ENCODE assay signal across 12 cellular contexts in genomic region chr3:45592405-45592804, GRCh38. TPM values are rescaled to one million over a fixed set of nuclear protein-coding genes. Genes with fewer than 3 reads are reported as not detected.
A peak's percentile ranks its signal among the peaks of the same experiment; 100 is the strongest.
DNase-seq lines count a peak whose midpoint lies in the region; ATAC-seq and TF ChIP-seq lines count a peak whose summit lies in the region.
"Had no signal": no experiment of that assay in that cellular context is flagged by ENCODE, and none has a peak within 500 bp of the region (broad histone marks: within the 10 kb centered on the region; RNA-seq: fewer than 3 reads in every experiment).

No MANE protein-coding gene starts in this region.

- CTCF ChIA-PET in CD8-positive, alpha-beta memory T cell (lab: Charles Lee) = interaction anchor here (1.1 to 1.6 kb wide), 5 partner anchors 64 to 82 kb away, joined by 3 to 10 read pairs (median 3); no protein-coding TSS in a partner anchor
- CTCF ChIA-PET in activated CD8-positive, alpha-beta memory T cell treated with anti-CD3 and anti-CD28 coated beads, Interleukin-2, amount 10 ng/mL, durations not matched to agents 7 days and 5 days (lab: Charles Lee) = interaction anchor here (0.7 to 2.2 kb wide), 8 partner anchors 9 to 161 kb away, joined by 3 to 14 read pairs (median 4); no protein-coding TSS in a partner anchor

- peaks cover 44% of the 10 kb centered on the region for H3K4me1 ChIP-seq in CD8-positive, alpha-beta memory T cell (ENCODE audit: insufficient read depth, low read length)
- peaks cover 18 to 34% of the 10 kb centered on the region in 2 donors for H3K4me1 ChIP-seq in muscle layer of duodenum (ENCODE audit: control insufficient read depth in 1 of 2, insufficient read depth in 2 of 2, low read length in 2 of 2)
- H3K4me1 ChIP-seq: BE2C had no signal

- POLR2A ChIA-PET in CD8-positive, alpha-beta memory T cell (lab: Charles Lee) = interaction anchor here (0.5 to 0.7 kb wide), 2 partner anchors 11 to 85 kb away, joined by 3 to 4 read pairs; no protein-coding TSS in a partner anchor

- no peaks in the 10 kb centered on the region for H3K36me3 ChIP-seq in CD8-positive, alpha-beta memory T cell (ENCODE audit: insufficient read depth, low read length)
- H3K36me3 ChIP-seq in muscle layer of duodenum (ENCODE audit: control insufficient read depth in 1 of 2, insufficient read depth in 2 of 2, low read length in 2 of 2) = no peaks in the 10 kb centered on the region
- H3K36me3 ChIP-seq: BE2C, MG63 had no signal

- peak overlapping the region; percentile 27 to 93 (median 90) for H3K4me3 Mint-ChIP-seq in CD8-positive, alpha-beta memory T cell
- no peak overlapping the region for H3K4me3 Mint-ChIP-seq in activated CD8-positive, alpha-beta memory T cell treated with anti-CD3 and anti-CD28 coated beads, Interleukin-2, amount 10 ng/mL, durations not matched to agents 7 days and 5 days

- peak overlapping the region; percentile 22 to 93 (median 88) for H3K27ac Mint-ChIP-seq in CD8-positive, alpha-beta memory T cell
- H3K27ac Mint-ChIP-seq in activated CD8-positive, alpha-beta memory T cell treated with anti-CD3 and anti-CD28 coated beads, Interleukin-2, amount 10 ng/mL, durations not matched to agents 7 days and 5 days = no peak overlapping the region

- no peak for ATAC-seq in activated CD8-positive, alpha-beta memory T cell treated with anti-CD3 and anti-CD28 coated beads, Interleukin-2, amount 10 ng/mL, durations not matched to agents 7 days and 5 days

- H3K27ac ChIP-seq in 22Rv1 (peak overlapping the region; percentile 87; the same call in 1 of the 2 replicates), VCaP (peak overlapping the region; percentile 96), muscle layer of duodenum (ENCODE audit: low read length) (peak overlapping the region; percentile 8)
- H3K27ac ChIP-seq in CD8-positive, alpha-beta memory T cell (ENCODE audit: low read depth, low read length) = no peak overlapping the region
- H3K27ac ChIP-seq: foreskin keratinocyte had no signal

- peaks cover 0 to 9% (median 0%) of the 10 kb centered on the region in 3 donors for H3K36me3 Mint-ChIP-seq in CD8-positive, alpha-beta memory T cell
- peaks cover 14% of the 10 kb centered on the region for H3K36me3 Mint-ChIP-seq in activated CD8-positive, alpha-beta memory T cell treated with anti-CD3 and anti-CD28 coated beads, Interleukin-2, amount 10 ng/mL, durations not matched to agents 7 days and 5 days

- no peaks in the 10 kb centered on the region for H3K27me3 ChIP-seq in CD8-positive, alpha-beta memory T cell (ENCODE audit: insufficient read depth, low read length, poor library complexity, severe bottlenecking)
- H3K27me3 ChIP-seq in muscle layer of duodenum (ENCODE audit: low read depth, low read length) = no peaks in the 10 kb centered on the region
- H3K27me3 ChIP-seq: BE2C, foreskin keratinocyte, MG63 had no signal

- DNase-seq in CD8-positive, alpha-beta memory T cell = no peak
- DNase-seq in COLO829 (ENCODE audit: low spot score) (no peak), NCI-H446 treated with DMSO at 0.1 percent for 48 hours (lab: John Stamatoyannopoulos, UW) (no peak), T-helper 9 cell (no peak)
- no peak for DNase-seq in activated CD8-positive, alpha-beta memory T cell treated with anti-CD3 and anti-CD28 coated beads, Interleukin-2, amount 10 ng/mL, durations not matched to agents 7 days and 5 days

- H3K9me3 Mint-ChIP-seq in CD8-positive, alpha-beta memory T cell = no peaks in the 10 kb centered on the region
- no peaks in the 10 kb centered on the region for H3K9me3 Mint-ChIP-seq in activated CD8-positive, alpha-beta memory T cell treated with anti-CD3 and anti-CD28 coated beads, Interleukin-2, amount 10 ng/mL, durations not matched to agents 7 days and 5 days (ENCODE audit: low read depth)
- H3K9me3 Mint-ChIP-seq: activated naive CD4-positive, alpha-beta T cell treated with anti-CD3 and anti-CD28 coated beads for 36 hours had no signal

- no peaks in the 10 kb centered on the region for H3K9me3 ChIP-seq in CD8-positive, alpha-beta memory T cell (ENCODE audit: low read length)
- no peaks in the 10 kb centered on the region for H3K9me3 ChIP-seq in muscle layer of duodenum (ENCODE audit: control insufficient read depth in 1 of 2, low read length in 2 of 2)
- H3K9me3 ChIP-seq: BE2C, MG63 had no signal

- no peak for TF ChIP-seq CTCF in 22Rv1 (IDR thresholded peaks at IDR 0.05)
- no peak for TF ChIP-seq CTCF in VCaP (conservative IDR thresholded peaks at IDR 0.05)

- H3K27me3 Mint-ChIP-seq in CD8-positive, alpha-beta memory T cell = no peaks in the 10 kb centered on the region
- peaks cover 6% of the 10 kb centered on the region for H3K27me3 Mint-ChIP-seq in activated CD8-positive, alpha-beta memory T cell treated with anti-CD3 and anti-CD28 coated beads, Interleukin-2, amount 10 ng/mL, durations not matched to agents 7 days and 5 days

- no peak overlapping the region for H3K4me3 ChIP-seq in CD8-positive, alpha-beta memory T cell (ENCODE audit: low read length)
- no peak overlapping the region for H3K4me3 ChIP-seq in muscle layer of duodenum (ENCODE audit: low read depth in 1 of 2, low read length in 2 of 2)
- H3K4me3 ChIP-seq: MG63 had no signal

- H3K4me1 Mint-ChIP-seq in CD8-positive, alpha-beta memory T cell = peaks cover 37 to 46% (median 45%) of the 10 kb centered on the region in 3 donors
- peaks cover 38% of the 10 kb centered on the region for H3K4me1 Mint-ChIP-seq in activated CD8-positive, alpha-beta memory T cell treated with anti-CD3 and anti-CD28 coated beads, Interleukin-2, amount 10 ng/mL, durations not matched to agents 7 days and 5 days

RNA-seq across cellular contexts. Expression of gene LIMD1, which starts 2.1 kb away (rescaled TPM):
- total RNA-seq in CD8-positive, alpha-beta memory T cell = 10 to 100 TPM; 27.0 to 27.2 TPM
- polyA plus RNA-seq in CD8-positive, alpha-beta memory T cell = 5.8 TPM
- 10 to 100 TPM; 47.7 to 65.2 TPM for total RNA-seq in activated CD8-positive, alpha-beta memory T cell treated with anti-CD3 and anti-CD28 coated beads, Interleukin-2, amount 10 ng/mL, durations not matched to agents 7 days and 5 days
